ENCODE assay signal across 12 cellular contexts in genomic region chr10:79081353-79082034, GRCh38. TPM values are rescaled to one million over a fixed set of nuclear protein-coding genes. Genes with fewer than 3 reads are reported as not detected.
DNase-seq lines count a peak whose midpoint lies in the region; TF ChIP-seq lines count a peak whose summit lies in the region.
"Had no signal": no experiment of that assay in that cellular context is flagged by ENCODE, and none has a peak within 500 bp of the region (broad histone marks: within the 10 kb centered on the region; RNA-seq: fewer than 3 reads in every experiment).

No MANE protein-coding gene starts in this region.

- DNase-seq in breast epithelium (ENCODE audit: low spot score in 2 of 2), result no peak
- no peak for DNase-seq in NCI-H748 (lab: John Stamatoyannopoulos, UW; ENCODE audit: unreplicated experiment)
- DNase-seq in GM10248 (ENCODE audit: extremely low spot score), result no peak
- DNase-seq in globus pallidus (ENCODE audit: low spot score), result no peak
- DNase-seq in immature natural killer cell, result no peak
- DNase-seq: activated CD4-positive, alpha-beta T cell treated with anti-CD3 and anti-CD28 coated beads for 36 hours; CD8-positive, alpha-beta memory T cell; effector CD8-positive, alpha-beta T cell had no signal

- H3K27ac ChIP-seq in ACC112 (ENCODE audit: low read depth, low read length) (peak overlapping the region; percentile 91), breast epithelium (peak overlapping the region; percentile 88 to 93), mesodermal cell (ENCODE audit: low read depth, low read length, severe bottlenecking) (peak overlapping the region; percentile 93)
- H3K27ac ChIP-seq: parathyroid adenoma had no signal

- H3K4me1 Mint-ChIP-seq in immature natural killer cell, result peaks cover 66 to 83% of the 10 kb centered on the region in 2 donors

- no peaks in the 10 kb centered on the region for H3K9me3 Mint-ChIP-seq in immature natural killer cell
- H3K9me3 Mint-ChIP-seq: CD8-positive, alpha-beta memory T cell had no signal

- no peak overlapping the region for H3K4me3 Mint-ChIP-seq in immature natural killer cell
- H3K4me3 Mint-ChIP-seq: activated CD4-positive, alpha-beta T cell treated with anti-CD3 and anti-CD28 coated beads for 36 hours had no signal

- H4K20me1 ChIP-seq in Loucy (ENCODE audit: insufficient read depth, low read length, poor library complexity, severe bottlenecking), result peaks cover 98% of the 10 kb centered on the region

- intact Hi-C loops in breast epithelium (cut with DNase I; ENCODE audit: low total_unique reads), result no loop called here

- peak overlapping the region; percentile 27 for H3K9ac ChIP-seq in Loucy (ENCODE audit: low read depth, low read length, poor library complexity, severe bottlenecking)
- H3K9ac ChIP-seq: parathyroid adenoma had no signal

- peaks cover 96% of the 10 kb centered on the region for H3K79me2 ChIP-seq in ACC112 (ENCODE audit: control insufficient read depth, insufficient read depth, low read length, unreplicated experiment)
- peaks cover 100% of the 10 kb centered on the region for H3K79me2 ChIP-seq in Loucy (ENCODE audit: insufficient read depth, low read length)

- no peak for TF ChIP-seq CTCF in Loucy (conservative IDR thresholded peaks at IDR 0.05; ENCODE audit: low read length)
- no peak for TF ChIP-seq CTCF in breast epithelium (IDR thresholded peaks at IDR 0.05)
- no peak for TF ChIP-seq CTCF in GM10248 (IDR thresholded peaks at IDR 0.05; ENCODE audit: control extremely low read depth, extremely low read depth, low read depth, missing control alignments)

- H3K27me3 ChIP-seq in ACC112 (ENCODE audit: insufficient read depth, low read length) (no peaks in the 10 kb centered on the region), Loucy (ENCODE audit: insufficient read depth, low read length, poor library complexity, severe bottlenecking) (no peaks in the 10 kb centered on the region), breast epithelium (no peaks in the 10 kb centered on the region)

- H3K4me1 ChIP-seq in ACC112 (ENCODE audit: control insufficient read depth, insufficient read depth, low read length, unreplicated experiment) (peaks cover 84% of the 10 kb centered on the region), Loucy (ENCODE audit: insufficient read depth, low read length, poor library complexity, severe bottlenecking) (peaks cover 83% of the 10 kb centered on the region), breast epithelium (peaks cover 50 to 75% of the 10 kb centered on the region in 2 donors), mesodermal cell (ENCODE audit: control insufficient read depth, insufficient read depth, low read length, poor library complexity, severe bottlenecking) (peaks cover 70% of the 10 kb centered on the region)

- H3K36me3 ChIP-seq in ACC112 (ENCODE audit: insufficient read depth, low read length) (no peaks in the 10 kb centered on the region), Loucy (ENCODE audit: insufficient read depth, low read length) (peaks cover 10% of the 10 kb centered on the region; the same call in 1 of the 2 replicates), breast epithelium (no peaks in the 10 kb centered on the region), mesodermal cell (ENCODE audit: control insufficient read depth, insufficient read depth, low read length) (peaks cover 32% of the 10 kb centered on the region)

- no peaks in the 10 kb centered on the region for H3K36me3 Mint-ChIP-seq in immature natural killer cell
- H3K36me3 Mint-ChIP-seq: CD8-positive, alpha-beta memory T cell had no signal

- H3K4me2 ChIP-seq in Loucy (ENCODE audit: low read depth, low read length, poor library complexity, severe bottlenecking), result peak overlapping the region; percentile 33

- no peak for TF ChIP-seq POLR2A in breast epithelium (IDR thresholded peaks at IDR 0.05)

- POLR2A ChIA-PET in GM10248 (lab: Yijun Ruan, JAX), result no interaction called here

- H2AFZ ChIP-seq in ACC112 (ENCODE audit: low read length, unreplicated experiment), result no peak overlapping the region
- no peak overlapping the region for H2AFZ ChIP-seq in Loucy (ENCODE audit: low read length)
- H2AFZ ChIP-seq: parathyroid adenoma had no signal

- CTCF ChIA-PET in GM10248 (lab: Yijun Ruan, JAX), result interaction anchor here (1.2 kb wide), 1 partner anchor 872 kb away, joined by 3 read pairs; no protein-coding TSS in a partner anchor

- no peak overlapping the region for H3K27ac Mint-ChIP-seq in immature natural killer cell
- H3K27ac Mint-ChIP-seq: activated CD4-positive, alpha-beta T cell treated with anti-CD3 and anti-CD28 coated beads for 36 hours had no signal

- WGBS in mesodermal cell (ENCODE audit: insufficient coverage in 2 of 2), 2 experiments, result 76 to 80% methylated on average over 11 to 12 of the region's 12 CpGs

- H3K4me3 ChIP-seq in ACC112 (ENCODE audit: low read depth, low read length) (peak overlapping the region; percentile 22; the same call in 1 of the 2 replicates), Loucy (ENCODE audit: low read length, poor library complexity, severe bottlenecking) (no peak overlapping the region), breast epithelium (no peak overlapping the region), mesodermal cell (ENCODE audit: extremely low read depth, insufficient read depth, low read length, poor library complexity, severe bottlenecking) (no peak overlapping the region)

- H3K9me2 ChIP-seq in Loucy (replicated peaks; ENCODE audit: low read depth, low read length), result no peaks in the 10 kb centered on the region

- no peaks in the 10 kb centered on the region for H3K9me3 ChIP-seq in Loucy (ENCODE audit: insufficient read depth, low read depth, low read length)
- H3K9me3 ChIP-seq in breast epithelium, result no peaks in the 10 kb centered on the region
- H3K9me3 ChIP-seq in mesodermal cell (ENCODE audit: control insufficient read depth, low read length), result no peaks in the 10 kb centered on the region

- H3K27me3 Mint-ChIP-seq in immature natural killer cell (ENCODE audit: low read depth in 3 of 3), result peaks cover 0 to 6% (median 0%) of the 10 kb centered on the region in 3 donors
- H3K27me3 Mint-ChIP-seq: activated CD4-positive, alpha-beta T cell treated with anti-CD3 and anti-CD28 coated beads for 36 hours had no signal

- no peaks in the 10 kb centered on the region for H3F3A ChIP-seq in Loucy (ENCODE audit: low read depth)

RNA-seq across cellular contexts. Expression of gene ZMIZ1, which starts 12.7 kb away (rescaled TPM):
- total RNA-seq in breast epithelium, result 10 to 100 TPM; 34.4 to 63.7 (median 39.8) TPM
- 53.5 TPM for polyA plus RNA-seq in mesodermal cell (2013, experiment 1 of 2)
- 52.9 TPM for polyA plus RNA-seq in mesodermal cell (2013, experiment 2 of 2)
- polyA plus RNA-seq in immature natural killer cell, result 1 to 10 TPM; 1.2 to 9.5 (median 1.8) TPM
